28 cellular contexts compared by ENCODE assay signal in the genomic region with DNA sequence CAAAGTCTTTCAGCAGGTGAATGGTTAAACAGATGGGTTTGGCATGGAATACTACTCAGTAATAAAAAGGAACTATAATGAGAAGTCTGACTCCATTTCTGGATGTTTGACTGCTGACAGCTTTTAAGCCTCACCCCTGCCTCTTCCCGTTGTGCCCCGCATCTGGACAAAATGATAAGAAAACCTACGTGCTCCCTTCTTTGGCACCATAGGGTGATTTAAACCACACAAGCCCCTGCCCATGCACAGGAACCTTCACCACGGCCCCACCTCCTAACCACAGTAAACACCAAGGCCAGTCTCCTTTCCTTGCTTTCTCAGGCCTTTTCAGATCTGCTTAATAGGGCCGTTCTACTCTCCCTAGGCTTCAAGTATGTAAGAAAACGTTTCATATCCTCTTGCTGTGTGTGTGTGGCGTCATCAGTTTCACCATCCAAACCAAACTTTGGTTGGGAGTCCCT.
DNase-seq lines count a peak whose midpoint lies in the region.
"Had no signal": no experiment of that assay in that cellular context is flagged by ENCODE, and none has a peak within 500 bp of the region (broad histone marks: within the 10 kb centered on the region; RNA-seq: fewer than 3 reads in every experiment).

No MANE protein-coding gene starts in this region.

- in situ Hi-C loops in KBM-7 (cut with MboI; ENCODE audit: low pct_unique_long_range_greater_than_20kb, low sequenced_read_pairs) = no loop called here

- no peaks in the 10 kb centered on the region for H3K27me3 ChIP-seq in iPS-20b (ENCODE audit: insufficient read depth, low read length)
- H3K27me3 ChIP-seq: breast epithelium, gastrocnemius medialis, hepatocyte, ovary, tibial artery, vagina had no signal

- no peaks in the 10 kb centered on the region for H3K9me3 ChIP-seq in iPS-20b (ENCODE audit: insufficient read depth, low read depth, low read length)
- H3K9me3 ChIP-seq: breast epithelium, gastrocnemius medialis, ovary, SK-N-SH, tibial artery, vagina had no signal

- DNase-seq in SIG-M5 treated with dmso at 0.1 percent for 504 hours (lab: John Stamatoyannopoulos, UW; ENCODE audit: unreplicated experiment) (peak; percentile 39), SIG-M5 (lab: John Stamatoyannopoulos, UW) (no peak), KBM-7 (peak; percentile 73), UCSD-AML1 (lab: John Stamatoyannopoulos, UW; ENCODE audit: unreplicated experiment) (peak; percentile 39), DMS 273 treated with DMSO at 0.1 percent for 48 hours (lab: John Stamatoyannopoulos, UW) (no peak), NCI-H82 (lab: John Stamatoyannopoulos, UW) (no peak), DMS79 (lab: John Stamatoyannopoulos, UW) (no peak)
- DNase-seq: activated CD4-positive, alpha-beta T cell treated with anti-CD3 and anti-CD28 coated beads for 4 hours; activated CD8-positive, alpha-beta T cell treated with anti-CD3 and anti-CD28 coated beads, Interleukin-2, amount 10 ng/mL, durations not matched to agents 7 days and 5 days; activated effector memory CD4-positive, alpha-beta T cell treated with anti-CD3 and anti-CD28 coated beads, Interleukin-2, amount 50 U/mL, for 16 hours; gastrocnemius medialis; H7; left colon; NCI-H1417; NCI-H2081; NCI-H345; NCI-H69; ovary; SK-N-SH; stimulated activated CD4-positive, alpha-beta T cell treated with anti-CD3 and anti-CD28 coated beads, Interleukin-4, amount 100 ng/mL, for 24 hours; T-helper 17 cell; tibial artery had no signal

- peak overlapping the region; percentile 85 for H3K27ac ChIP-seq in iPS-20b (ENCODE audit: low read length)
- H3K27ac ChIP-seq: breast epithelium, gastrocnemius medialis, hepatocyte, ovary, RWPE1, tibial artery, vagina, VCaP had no signal

- H3K9ac ChIP-seq in iPS-20b (ENCODE audit: low read depth, low read length) = 0 out of 2 replicates have a peak overlapping the region, but pooled peaks have one; percentile 27
- H3K9ac ChIP-seq: SK-N-SH had no signal

- H3K4me1 ChIP-seq in iPS-20b (ENCODE audit: insufficient read depth, low read length) = peaks cover 34% of the 10 kb centered on the region
- H3K4me1 ChIP-seq: breast epithelium, gastrocnemius medialis, tibial artery, vagina had no signal

- H3K4me3 ChIP-seq in iPS-20b (ENCODE audit: low read length) = no peak overlapping the region
- H3K4me3 ChIP-seq: breast epithelium, gastrocnemius medialis, hepatocyte, ovary, tibial artery, vagina had no signal

- H3K36me3 ChIP-seq in iPS-20b (ENCODE audit: insufficient read depth, low read depth, low read length) = no peaks in the 10 kb centered on the region; the same call in 1 of the 2 replicates
- H3K36me3 ChIP-seq: breast epithelium, ovary had no signal

Comparison
In these comparisons a context has a peak if more than half of its experiments do, and no peak if none do; other contexts are left out.
1. DNase-seq: peak in SIG-M5 treated with dmso at 0.1 percent for 504 hours (single experiment), KBM-7 (single experiment) and UCSD-AML1 (single experiment); none in SIG-M5 (single experiment), DMS 273 treated with DMSO at 0.1 percent for 48 hours (single experiment), NCI-H82 (single experiment) and DMS79 (single experiment).